Comparison of ENCODE assay signal across 13 cellular contexts in genomic region chr22:45335021-45335818, GRCh38. TPM values are rescaled to one million over a fixed set of nuclear protein-coding genes. Genes with fewer than 3 reads are reported as not detected.
DNase-seq lines count a peak whose midpoint lies in the region; ATAC-seq and TF ChIP-seq lines count a peak whose summit lies in the region.
"Had no signal": no experiment of that assay in that cellular context is flagged by ENCODE, and none has a peak within 500 bp of the region (broad histone marks: within the 10 kb centered on the region; RNA-seq: fewer than 3 reads in every experiment).

No MANE protein-coding gene starts in this region.

- no peaks in the 10 kb centered on the region for H3K27me3 Mint-ChIP-seq in Calu3 (ENCODE audit: unreplicated experiment)
- H3K27me3 Mint-ChIP-seq in stimulated activated naive CD8-positive, alpha-beta T cell treated with anti-CD3 and anti-CD28 coated beads, Interleukin-15, amount 100 ng/mL, for 72 hours, result no peaks in the 10 kb centered on the region

- H3K9me3 Mint-ChIP-seq in Calu3 (ENCODE audit: low read depth, unreplicated experiment), result no peaks in the 10 kb centered on the region
- no peaks in the 10 kb centered on the region for H3K9me3 Mint-ChIP-seq in stimulated activated naive CD8-positive, alpha-beta T cell treated with anti-CD3 and anti-CD28 coated beads, Interleukin-15, amount 100 ng/mL, for 72 hours

- CTCF ChIA-PET in Calu3 (lab: Charles Lee), result interaction anchor here (0.8 kb wide), 1 partner anchor 38 kb away, joined by 3 read pairs; no protein-coding TSS in a partner anchor

- intact Hi-C loops in Calu3 (cut with micrococcal nuclease; ENCODE audit: unreplicated experiment), result no loop called here

- H3K4me1 ChIP-seq in thymus (ENCODE audit: control insufficient read depth, insufficient read depth, low read length), result peaks cover 9% of the 10 kb centered on the region

- no peak for ATAC-seq in stimulated activated naive CD8-positive, alpha-beta T cell treated with anti-CD3 and anti-CD28 coated beads, Interleukin-15, amount 100 ng/mL, for 72 hours

- H3K27ac ChIP-seq in thymus (ENCODE audit: low read depth), result peak overlapping the region; percentile 15

- H3K9me3 ChIP-seq in thymus (ENCODE audit: control insufficient read depth), result no peaks in the 10 kb centered on the region

- peaks cover 16% of the 10 kb centered on the region for H3K36me3 Mint-ChIP-seq in Calu3 (ENCODE audit: insufficient read depth, unreplicated experiment)

- TF ChIP-seq CTCF in Calu3 (IDR thresholded peaks at IDR 0.05; ENCODE audit: unreplicated experiment), result no peak

- no peak overlapping the region for H3K4me3 ChIP-seq in thymus (ENCODE audit: low read length)

- H3K4me3 Mint-ChIP-seq in Calu3 (ENCODE audit: low read depth, unreplicated experiment), result no peak overlapping the region
- H3K4me3 Mint-ChIP-seq in stimulated activated naive CD8-positive, alpha-beta T cell treated with anti-CD3 and anti-CD28 coated beads, Interleukin-15, amount 100 ng/mL, for 72 hours, result no peak overlapping the region

- no peaks in the 10 kb centered on the region for H3K4me1 Mint-ChIP-seq in Calu3 (ENCODE audit: low read depth, unreplicated experiment)
- peaks cover 48% of the 10 kb centered on the region for H3K4me1 Mint-ChIP-seq in stimulated activated naive CD8-positive, alpha-beta T cell treated with anti-CD3 and anti-CD28 coated beads, Interleukin-15, amount 100 ng/mL, for 72 hours

- 91% methylated on average over 26 of the region's 26 CpGs for WGBS in thymus

- H3K27ac Mint-ChIP-seq in Calu3 (ENCODE audit: unreplicated experiment), result no peak overlapping the region
- peak overlapping the region in 1 of 2 donors; percentile 27 for H3K27ac Mint-ChIP-seq in stimulated activated naive CD8-positive, alpha-beta T cell treated with anti-CD3 and anti-CD28 coated beads, Interleukin-15, amount 100 ng/mL, for 72 hours

- no peaks in the 10 kb centered on the region for H3K27me3 ChIP-seq in thymus (ENCODE audit: control insufficient read depth, insufficient read depth)

- H3K36me3 ChIP-seq in thymus (ENCODE audit: control insufficient read depth, insufficient read depth), result peaks cover 47% of the 10 kb centered on the region

- DNase-seq in NCI-H2029 (lab: John Stamatoyannopoulos, UW) (peak; percentile 66), NCI-H2029 treated with DMSO at 0.1 percent for 48 hours (lab: John Stamatoyannopoulos, UW) (no peak), cerebellar cortex (ENCODE audit: low spot score) (peak; percentile 88), left kidney (ENCODE audit: low read depth, low spot score) (peak; percentile 79), Calu3 (no peak), activated gamma-delta T cell treated with Interleukin-2 at 50 U/mL for 16 hours (no peak)
- no peak for DNase-seq in stimulated activated naive CD8-positive, alpha-beta T cell treated with anti-CD3 and anti-CD28 coated beads, Interleukin-15, amount 100 ng/mL, for 72 hours
- DNase-seq: activated CD4-positive, alpha-beta T cell treated with anti-CD3 and anti-CD28 coated beads, Interleukin-2, amount 50 U/mL, for 48 hours; GDM1; NCI-H2107 had no signal

- no TSS peak for BruUV-seq in Calu3 (replicated peaks; lab: Mats Ljungman, UMichigan)

RNA-seq across cellular contexts. Expression of gene FAM118A, which starts 25.5 kb away (rescaled TPM):
- 43.8 TPM for polyA plus RNA-seq in thymus
- total RNA-seq in Calu3 (2022), result 33.5 and 35.0 TPM in 2 replicates

RNA-seq across cellular contexts. Expression of gene UPK3A, which starts 50.5 kb away (rescaled TPM):
- 1.0 TPM for polyA plus RNA-seq in thymus
- total RNA-seq in Calu3 (2022), result not detected in 2 replicates
- total RNA-seq: A172, SK-MEL-5 had no signal

Comparison
In these comparisons a context has a peak if more than half of its experiments do, and no peak if none do; other contexts are left out.
1. DNase-seq: peak in NCI-H2029 (single experiment), cerebellar cortex (single experiment) and left kidney (single experiment); none in NCI-H2029 treated with DMSO at 0.1 percent for 48 hours (single experiment), Calu3 (single experiment), activated gamma-delta T cell treated with Interleukin-2 at 50 U/mL for 16 hours (single experiment) and stimulated activated naive CD8-positive, alpha-beta T cell treated with anti-CD3 and anti-CD28 coated beads, Interleukin-15, amount 100 ng/mL, for 72 hours (0 of 2).